ENCODE assay signal across 1 cellular context in the genomic region with DNA sequence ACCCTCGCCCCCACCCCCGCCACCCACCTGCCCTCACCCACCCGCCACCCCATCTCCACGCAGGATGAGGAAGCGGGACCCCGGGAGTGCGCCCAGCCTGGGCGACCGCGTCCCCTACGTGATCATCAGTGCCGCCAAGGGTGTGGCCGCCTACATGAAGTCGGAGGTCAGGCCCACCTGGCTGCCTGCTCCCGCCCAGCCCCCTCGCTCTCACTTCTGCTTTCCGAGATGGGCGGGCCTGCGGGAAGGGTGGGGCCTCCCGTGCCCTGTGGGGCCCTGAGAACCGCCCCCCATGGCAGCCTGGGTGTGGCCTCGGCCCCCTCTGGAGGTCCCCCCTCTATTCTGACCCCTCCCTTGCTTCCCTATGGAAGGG.
TF ChIP-seq lines count a peak whose summit lies in the region.

No MANE protein-coding gene starts in this region.

TF ChIP-seq in SK-N-SH, 30 proteins besides CTCF, POLR2A, EP300 and RAD21 (continued from another document):
- TF ChIP-seq, protein P1, sequence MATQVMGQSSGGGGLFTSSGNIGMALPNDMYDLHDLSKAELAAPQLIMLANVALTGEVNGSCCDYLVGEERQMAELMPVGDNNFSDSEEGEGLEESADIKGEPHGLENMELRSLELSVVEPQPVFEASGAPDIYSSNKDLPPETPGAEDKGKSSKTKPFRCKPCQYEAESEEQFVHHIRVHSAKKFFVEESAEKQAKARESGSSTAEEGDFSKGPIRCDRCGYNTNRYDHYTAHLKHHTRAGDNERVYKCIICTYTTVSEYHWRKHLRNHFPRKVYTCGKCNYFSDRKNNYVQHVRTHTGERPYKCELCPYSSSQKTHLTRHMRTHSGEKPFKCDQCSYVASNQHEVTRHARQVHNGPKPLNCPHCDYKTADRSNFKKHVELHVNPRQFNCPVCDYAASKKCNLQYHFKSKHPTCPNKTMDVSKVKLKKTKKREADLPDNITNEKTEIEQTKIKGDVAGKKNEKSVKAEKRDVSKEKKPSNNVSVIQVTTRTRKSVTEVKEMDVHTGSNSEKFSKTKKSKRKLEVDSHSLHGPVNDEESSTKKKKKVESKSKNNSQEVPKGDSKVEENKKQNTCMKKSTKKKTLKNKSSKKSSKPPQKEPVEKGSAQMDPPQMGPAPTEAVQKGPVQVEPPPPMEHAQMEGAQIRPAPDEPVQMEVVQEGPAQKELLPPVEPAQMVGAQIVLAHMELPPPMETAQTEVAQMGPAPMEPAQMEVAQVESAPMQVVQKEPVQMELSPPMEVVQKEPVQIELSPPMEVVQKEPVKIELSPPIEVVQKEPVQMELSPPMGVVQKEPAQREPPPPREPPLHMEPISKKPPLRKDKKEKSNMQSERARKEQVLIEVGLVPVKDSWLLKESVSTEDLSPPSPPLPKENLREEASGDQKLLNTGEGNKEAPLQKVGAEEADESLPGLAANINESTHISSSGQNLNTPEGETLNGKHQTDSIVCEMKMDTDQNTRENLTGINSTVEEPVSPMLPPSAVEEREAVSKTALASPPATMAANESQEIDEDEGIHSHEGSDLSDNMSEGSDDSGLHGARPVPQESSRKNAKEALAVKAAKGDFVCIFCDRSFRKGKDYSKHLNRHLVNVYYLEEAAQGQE (IDR thresholded peaks at IDR 0.05; ENCODE audit: low read depth, low read length) = no peak
- no peak for TF ChIP-seq SIN3A (IDR thresholded peaks at IDR 0.05; ENCODE audit: borderline replicate concordance, low read depth, low read length)
- TF ChIP-seq, protein P2, sequence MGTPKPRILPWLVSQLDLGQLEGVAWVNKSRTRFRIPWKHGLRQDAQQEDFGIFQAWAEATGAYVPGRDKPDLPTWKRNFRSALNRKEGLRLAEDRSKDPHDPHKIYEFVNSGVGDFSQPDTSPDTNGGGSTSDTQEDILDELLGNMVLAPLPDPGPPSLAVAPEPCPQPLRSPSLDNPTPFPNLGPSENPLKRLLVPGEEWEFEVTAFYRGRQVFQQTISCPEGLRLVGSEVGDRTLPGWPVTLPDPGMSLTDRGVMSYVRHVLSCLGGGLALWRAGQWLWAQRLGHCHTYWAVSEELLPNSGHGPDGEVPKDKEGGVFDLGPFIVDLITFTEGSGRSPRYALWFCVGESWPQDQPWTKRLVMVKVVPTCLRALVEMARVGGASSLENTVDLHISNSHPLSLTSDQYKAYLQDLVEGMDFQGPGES (IDR thresholded peaks at IDR 0.05; ENCODE audit: low read depth, low read length) = no peak
TF ChIP-seq in SK-N-SH: peak in this region for 0.
